8 cellular contexts compared by ENCODE assay signal in the genomic region with DNA sequence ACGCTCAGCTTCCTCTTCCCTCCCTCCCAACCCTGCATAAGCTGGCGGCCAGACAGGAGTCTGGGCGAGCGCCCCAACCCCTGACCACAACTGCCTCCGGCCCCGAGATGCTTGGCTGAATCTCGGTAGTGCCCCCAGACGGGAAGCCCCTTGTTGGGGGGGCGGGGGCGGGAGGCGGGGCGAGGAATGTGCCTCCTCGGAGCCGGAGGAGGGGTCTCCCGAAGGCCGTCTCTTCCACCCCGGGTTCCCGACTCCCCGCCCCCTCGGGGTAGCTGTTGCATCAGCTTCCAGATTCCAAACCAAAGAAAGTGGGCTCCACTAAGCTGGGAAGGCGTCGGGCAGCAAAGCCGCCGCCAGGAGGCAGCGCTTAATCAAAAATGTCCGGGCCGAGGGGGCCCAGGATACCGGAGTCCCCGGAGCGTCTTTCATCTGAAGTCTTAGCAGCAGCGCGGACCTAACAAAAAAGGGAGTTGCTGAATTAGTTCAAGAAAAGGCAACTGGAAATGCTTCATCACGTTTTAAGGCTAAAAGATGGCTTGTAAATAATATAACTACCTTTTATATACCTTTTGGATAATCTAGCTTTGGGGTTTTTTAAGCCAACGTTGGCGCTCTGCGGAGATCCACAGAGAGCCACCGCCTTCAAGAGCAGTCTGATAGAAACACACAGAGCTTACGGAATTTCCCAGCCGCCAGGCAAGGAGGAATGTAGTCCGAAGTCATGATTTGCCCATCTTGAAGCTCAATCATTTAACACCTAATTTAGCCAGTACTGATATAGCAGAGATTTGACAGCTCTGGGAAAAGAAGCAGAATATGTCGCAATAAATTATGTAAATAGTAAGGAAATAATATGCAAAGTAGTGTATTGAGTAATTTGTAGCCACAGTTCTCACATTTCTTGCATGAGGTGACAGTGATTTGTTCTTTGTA.
DNase-seq lines count a peak whose midpoint lies in the region; ATAC-seq, FAIRE-seq and TF ChIP-seq lines count a peak whose summit lies in the region.

No MANE protein-coding gene starts in this region.

- H3K4me3 ChIP-seq in muscle layer of duodenum (ENCODE audit: low read depth in 1 of 2, low read length in 2 of 2), result peak overlapping the region; percentile 54 to 62

- ATAC-seq in HG03520 (IDR thresholded peaks at IDR 0.05; ENCODE audit: unreplicated experiment), result no peak

- peak overlapping the region; percentile 69 for H3K27ac ChIP-seq in muscle layer of duodenum (ENCODE audit: low read length)

- H3K36me3 ChIP-seq in muscle layer of duodenum (ENCODE audit: control insufficient read depth in 1 of 2, insufficient read depth in 2 of 2, low read length in 2 of 2), result peaks cover 0 to 3% of the 10 kb centered on the region in 2 donors

- H3K9me3 ChIP-seq in muscle layer of duodenum (ENCODE audit: control insufficient read depth in 1 of 2, low read length in 2 of 2), result no peaks in the 10 kb centered on the region

- peaks cover 15 to 25% of the 10 kb centered on the region in 2 donors for H3K4me1 ChIP-seq in muscle layer of duodenum (ENCODE audit: control insufficient read depth in 1 of 2, insufficient read depth in 2 of 2, low read length in 2 of 2)

- no peak for FAIRE-seq in H54 (lab: Jason Lieb, UNC)

- DNase-seq in EL (peak; percentile 93), H54 (ENCODE audit: insufficient read length, low spot score) (peak; percentile 48), NCI-H446 treated with DMSO at 0.1 percent for 48 hours (lab: John Stamatoyannopoulos, UW) (peak; percentile 31), erythroblast (lab: John Stamatoyannopoulos, UW) (peak; percentile 71 to 82)
- peak; percentile 84 for DNase-seq in activated CD8-positive, alpha-beta memory T cell treated with anti-CD3 and anti-CD28 coated beads, Interleukin-2, amount 50 U/mL, for 48 hours
- DNase-seq in stimulated activated CD8-positive, alpha-beta memory T cell treated with anti-CD3 and anti-CD28 coated beads, Interleukin-7, amount 100 ng/mL, for 4 hours (ENCODE audit: low read depth in 2 of 2), result peak; percentile 51 to 55

- H3K27me3 ChIP-seq in muscle layer of duodenum (ENCODE audit: low read depth, low read length), result no peaks in the 10 kb centered on the region

- TF ChIP-seq POLR2A in H54 (IDR thresholded peaks at IDR 0.05; ENCODE audit: low read depth, low read length) (no peak), erythroblast (IDR thresholded peaks at IDR 0.05; ENCODE audit: low read length) (no peak)

Comparison
In these comparisons a context has a peak if more than half of its experiments do, and no peak if none do; other contexts are left out.
1. DNase-seq: peak in every context shown above with its lines; median percentile 93 in EL; 84 in activated CD8-positive, alpha-beta memory T cell treated with anti-CD3 and anti-CD28 coated beads, Interleukin-2, amount 50 U/mL, for 48 hours; 76 in erythroblast; 53 in stimulated activated CD8-positive, alpha-beta memory T cell treated with anti-CD3 and anti-CD28 coated beads, Interleukin-7, amount 100 ng/mL, for 4 hours; 48 in H54; 31 in NCI-H446 treated with DMSO at 0.1 percent for 48 hours.